17 cellular contexts compared by ENCODE assay signal in genomic region chr1:57279909-57280666, GRCh38.
DNase-seq lines count a peak whose midpoint lies in the region; ATAC-seq, FAIRE-seq and TF ChIP-seq lines count a peak whose summit lies in the region.
"Had no signal": no experiment of that assay in that cellular context is flagged by ENCODE, and none has a peak within 500 bp of the region (broad histone marks: within the 10 kb centered on the region; RNA-seq: fewer than 3 reads in every experiment).

No MANE protein-coding gene starts in this region.

- peak overlapping the region; percentile 72 for H3K27ac ChIP-seq in mammary epithelial cell (ENCODE audit: insufficient read depth, low read depth, low read length)
- H3K27ac ChIP-seq in HepG2 (ENCODE audit: extremely low read length, insufficient read depth, low read length): peak overlapping the region; percentile 90
- peak overlapping the region; percentile 1 for H3K27ac ChIP-seq in suprapubic skin

- dilution Hi-C loops in mammary epithelial cell (cut with HindIII; ENCODE audit: low sequenced_read_pairs): no loop called here

- peak; percentile 98 for FAIRE-seq in HepG2 (lab: Jason Lieb, UNC)

- H3K79me2 ChIP-seq in mammary epithelial cell (ENCODE audit: insufficient read depth, low read length) (no peaks in the 10 kb centered on the region), HepG2 (ENCODE audit: insufficient read depth, low read length) (no peaks in the 10 kb centered on the region)

- TF ChIP-seq RAD21 in HepG2 (CRISPR knock-in tag; IDR thresholded peaks at IDR 0.05): no peak

- in situ Hi-C loops in mammary epithelial cell (cut with MboI; ENCODE audit: low sequenced_read_pairs in 2 of 2) (no loop called here), HepG2 (cut with HindIII; ENCODE audit: extremely low pct_ligation_motif_present, low pct_unique_long_range_greater_than_20kb) (loop anchor here (25.0 kb wide), 1 partner anchor 443 kb away; no protein-coding TSS in a partner anchor)

- POLR2A ChIA-PET in HepG2 (lab: Yijun Ruan, JAX): interaction anchor here (0.6 to 1.9 kb wide), 6 partner anchors 9 to 461 kb away, joined by 3 to 12 read pairs (median 4); partner anchors contain the start of genes C8A and FYB2

- H3K9ac ChIP-seq in mammary epithelial cell (ENCODE audit: insufficient read depth, low read length) (peak overlapping the region; percentile 35), HepG2 (ENCODE audit: insufficient read depth, low read depth, low read length) (peak overlapping the region; percentile 62)

- H3K4me3 ChIP-seq in mammary epithelial cell (replicated peaks in 1 of 3; ENCODE audit: insufficient read depth in 1 of 3, low read depth in 2 of 3, low read length in 3 of 3) (no peak overlapping the region), HepG2 (replicated peaks in 1 of 3; ENCODE audit: insufficient read depth in 1 of 3, low read depth in 2 of 3, low read length in 3 of 3) (peak overlapping the region in 1 of 3 experiments; percentile 7; a peak in 1 of 6 replicates), suprapubic skin (no peak overlapping the region)

- H3K36me3 ChIP-seq in mammary epithelial cell (ENCODE audit: insufficient read depth, low read length): no peaks in the 10 kb centered on the region
- H3K36me3 ChIP-seq in HepG2 (replicated peaks in 1 of 2; ENCODE audit: control insufficient read depth in 1 of 2, insufficient read depth in 2 of 2, low read length in 2 of 2): no peaks in the 10 kb centered on the region
- no peaks in the 10 kb centered on the region for H3K36me3 ChIP-seq in suprapubic skin

- H3K27me3 ChIP-seq in mammary epithelial cell (ENCODE audit: insufficient read depth, low read length) (no peaks in the 10 kb centered on the region), HepG2 (ENCODE audit: control insufficient read depth in 1 of 2, insufficient read depth in 2 of 2, low read length in 2 of 2) (no peaks in the 10 kb centered on the region), suprapubic skin (no peaks in the 10 kb centered on the region)

- DNase-seq in NCI-H345 (lab: John Stamatoyannopoulos, UW) (peak; percentile 1), NCI-H345 treated with DMSO at 0.1 percent for 48 hours (lab: John Stamatoyannopoulos, UW; ENCODE audit: unreplicated experiment) (no peak), mammary epithelial cell (peak; percentile 97), HepG2 (ENCODE audit: low spot score) (peak; percentile 100), suprapubic skin (ENCODE audit: low spot score in 2 of 2) (no peak), NCI-H526 treated with DMSO at 0.1 percent for 48 hours (lab: John Stamatoyannopoulos, UW) (no peak)
- no peak for DNase-seq in activated CD8-positive, alpha-beta memory T cell treated with anti-CD3 and anti-CD28 coated beads, Interleukin-2, amount 50 U/mL, for 48 hours
- DNase-seq in NK-92 treated with Interleukin-12 subunit alpha and Interleukin-12 subunit beta, amount 100 ng/mL, for 24 hours (lab: John Stamatoyannopoulos, UW): no peak
- DNase-seq: activated CD8-positive, alpha-beta T cell treated with anti-CD3 and anti-CD28 coated beads, Interleukin-2, amount 10 ng/mL, durations not matched to agents 7 days and 5 days; activated effector memory CD4-positive, alpha-beta T cell treated with Interleukin-2 at 50 U/mL for 16 hours; anterior cingulate cortex; dermis blood vessel endothelial cell; EL; midbrain; occipital lobe; OCI-M1; stimulated activated CD4-positive, alpha-beta T cell treated with anti-CD3 and anti-CD28 coated beads, Interleukin-12 subunit alpha, Interleukin-12 subunit beta, amount 100 ng/mL, for 4 hours had no signal

- CTCF ChIA-PET in mammary epithelial cell (lab: Charles Lee; ENCODE audit: low non-redundant PET) (no interaction called here), HepG2 (lab: Yijun Ruan, JAX; ENCODE audit: low intra/inter-chr PET ratio, low total read pairs) (no interaction called here)

- H3K4me2 ChIP-seq in mammary epithelial cell (ENCODE audit: insufficient read depth, low read depth, low read length): peak overlapping the region; percentile 46
- peak overlapping the region; percentile 64 for H3K4me2 ChIP-seq in HepG2 (ENCODE audit: low read depth, low read length)

- TF ChIP-seq POLR2A in HepG2 (IDR thresholded peaks at IDR 0.05; ENCODE audit: insufficient read depth in 1 of 2, low read depth in 2 of 2, low read length in 2 of 2) (peak in 1 of 2 experiments; percentile 63; a peak in 1 of 4 replicates), suprapubic skin (IDR thresholded peaks at IDR 0.05) (no peak)

- H4K20me1 ChIP-seq in mammary epithelial cell (ENCODE audit: insufficient read depth, low read length) (no peaks in the 10 kb centered on the region), HepG2 (ENCODE audit: insufficient read depth, low read length) (no peaks in the 10 kb centered on the region)

- peaks cover 19% of the 10 kb centered on the region for H3K4me1 ChIP-seq in mammary epithelial cell (ENCODE audit: insufficient read depth, low read length)
- H3K4me1 ChIP-seq in HepG2 (ENCODE audit: insufficient read depth, low read length): peaks cover 54% of the 10 kb centered on the region
- H3K4me1 ChIP-seq in suprapubic skin: no peaks in the 10 kb centered on the region

- peak overlapping the region; percentile 77 for H2AFZ ChIP-seq in mammary epithelial cell (ENCODE audit: low read depth, low read length)
- H2AFZ ChIP-seq in HepG2 (ENCODE audit: low read length): no peak overlapping the region

- 5% methylated on average over 2 of the region's 3 CpGs for WGBS in mammary epithelial cell (ENCODE audit: low coverage, missing lambda C conversion rate)
- 0% methylated on average over 3 of the region's 3 CpGs for WGBS in HepG2 (ENCODE audit: low lambda C conversion rate)
- 73% methylated on average over 3 of the region's 3 CpGs for WGBS in suprapubic skin

- BruUV-seq in mammary epithelial cell (replicated peaks; lab: Mats Ljungman, UMichigan) (no TSS peak), HepG2 (replicated peaks; lab: Mats Ljungman, UMichigan) (no TSS peak)

- TF ChIP-seq CTCF in mammary epithelial cell (conservative IDR thresholded peaks at IDR 0.05 in 1 of 2, IDR thresholded peaks at IDR 0.05 in 1 of 2; ENCODE audit: extremely low read depth in 1 of 2, insufficient read depth in 1 of 2, low read depth in 1 of 2, low read length in 2 of 2): no peak
- TF ChIP-seq CTCF in HepG2 (CRISPR knock-in tag; IDR thresholded peaks at IDR 0.05): no peak
- TF ChIP-seq CTCF in suprapubic skin (IDR thresholded peaks at IDR 0.05): no peak

- no peaks in the 10 kb centered on the region for H3K9me3 ChIP-seq in mammary epithelial cell (replicated peaks; ENCODE audit: insufficient read depth, low read length)
- H3K9me3 ChIP-seq in HepG2 (ENCODE audit: low read length): no peaks in the 10 kb centered on the region
- no peaks in the 10 kb centered on the region for H3K9me3 ChIP-seq in suprapubic skin

- TF ChIP-seq EP300 in HepG2 (IDR thresholded peaks at IDR 0.05; ENCODE audit: low read depth in 2 of 2, low read length in 2 of 2) (peak; percentile 99 to 100), HepG2 (CRISPR knock-in tag; IDR thresholded peaks at IDR 0.05; ENCODE audit: borderline replicate concordance) (peak; percentile 100), suprapubic skin (IDR thresholded peaks at IDR 0.05) (no peak)

- intact Hi-C loops in mammary epithelial cell (cut with micrococcal nuclease) (loop anchor here (1.0 kb wide), 1 partner anchor 448 kb away; no protein-coding TSS in a partner anchor), HepG2 (cut with micrococcal nuclease; ENCODE audit: unreplicated experiment) (loop anchor here (10.0 kb wide), 1 partner anchor 295 kb away; no protein-coding TSS in a partner anchor)

- peak; percentile 95 for ATAC-seq in HepG2
- ATAC-seq: activated CD8-positive, alpha-beta T cell treated with anti-CD3 and anti-CD28 coated beads, Interleukin-2, amount 10 ng/mL, durations not matched to agents 7 days and 5 days had no signal

TF ChIP-seq in HepG2, 621 proteins besides CTCF, POLR2A, EP300 and RAD21 (continues in another document):
- 0 out of 2 replicates have a peak, but pooled peaks have one; percentile 62 for TF ChIP-seq ZNF543 (CRISPR knock-in tag; IDR thresholded peaks at IDR 0.05)
- TF ChIP-seq ZNF605 (CRISPR knock-in tag; IDR thresholded peaks at IDR 0.05): peak; percentile 76
- 0 out of 2 replicates have a peak, but pooled peaks have one; percentile 68 for TF ChIP-seq ZSCAN29 (CRISPR knock-in tag; conservative IDR thresholded peaks at IDR 0.05)
- TF ChIP-seq PPARG (CRISPR knock-in tag; conservative IDR thresholded peaks at IDR 0.05): peak; percentile 89
- peak; percentile 99 for TF ChIP-seq SMAD3 (CRISPR knock-in tag; IDR thresholded peaks at IDR 0.05)
- 0 out of 2 replicates have a peak, but pooled peaks have one; percentile 57 for TF ChIP-seq ZNF138 (CRISPR knock-in tag; IDR thresholded peaks at IDR 0.05; ENCODE audit: low read depth)
- TF ChIP-seq IKZF5 (CRISPR knock-in tag; IDR thresholded peaks at IDR 0.05): peak; percentile 97
- TF ChIP-seq NCOA2 (CRISPR knock-in tag; IDR thresholded peaks at IDR 0.05): peak; percentile 100
- peak; percentile 95 for TF ChIP-seq ELF3 (CRISPR knock-in tag; IDR thresholded peaks at IDR 0.05)
- peak; percentile 99 for TF ChIP-seq KDM1A (CRISPR knock-in tag; IDR thresholded peaks at IDR 0.05)
- peak; percentile 88 for TF ChIP-seq SAP130 (CRISPR knock-in tag; IDR thresholded peaks at IDR 0.05; ENCODE audit: low read depth)
- peak; percentile 89; the same call in 1 of the 2 replicates for TF ChIP-seq MBD4 (IDR thresholded peaks at IDR 0.05; ENCODE audit: borderline replicate concordance, low read length)
- TF ChIP-seq ZNF703 (CRISPR knock-in tag; IDR thresholded peaks at IDR 0.05; ENCODE audit: borderline replicate concordance): peak; percentile 78; the same call in 1 of the 2 replicates
- peak; percentile 63; the same call in 1 of the 2 replicates for TF ChIP-seq SNAPC2 (CRISPR knock-in tag; IDR thresholded peaks at IDR 0.05)
- TF ChIP-seq ZKSCAN8 (CRISPR knock-in tag; IDR thresholded peaks at IDR 0.05; ENCODE audit: borderline replicate concordance): peak; percentile 97
- TF ChIP-seq ISL2 (CRISPR knock-in tag; IDR thresholded peaks at IDR 0.05): peak; percentile 100
- peak; percentile 97 for TF ChIP-seq ZMYM3 (CRISPR knock-in tag; IDR thresholded peaks at IDR 0.05)
- no peak for TF ChIP-seq SMAD9 (CRISPR knock-in tag; IDR thresholded peaks at IDR 0.05)

Comparison
In these comparisons a context has a peak if more than half of its experiments do, and no peak if none do; other contexts are left out.
1. DNase-seq: peak in NCI-H345 (single experiment), mammary epithelial cell (single experiment) and HepG2 (single experiment); none in NCI-H345 treated with DMSO at 0.1 percent for 48 hours (single experiment), suprapubic skin (0 of 2), NCI-H526 treated with DMSO at 0.1 percent for 48 hours (single experiment), activated CD8-positive, alpha-beta memory T cell treated with anti-CD3 and anti-CD28 coated beads, Interleukin-2, amount 50 U/mL, for 48 hours (single experiment) and NK-92 treated with Interleukin-12 subunit alpha and Interleukin-12 subunit beta, amount 100 ng/mL, for 24 hours (single experiment).
2. H3K27ac ChIP-seq: peak in every context shown above with its lines; median percentile 90 in HepG2; 72 in mammary epithelial cell; 1 in suprapubic skin.